9 cellular contexts compared by ENCODE assay signal in the genomic region with DNA sequence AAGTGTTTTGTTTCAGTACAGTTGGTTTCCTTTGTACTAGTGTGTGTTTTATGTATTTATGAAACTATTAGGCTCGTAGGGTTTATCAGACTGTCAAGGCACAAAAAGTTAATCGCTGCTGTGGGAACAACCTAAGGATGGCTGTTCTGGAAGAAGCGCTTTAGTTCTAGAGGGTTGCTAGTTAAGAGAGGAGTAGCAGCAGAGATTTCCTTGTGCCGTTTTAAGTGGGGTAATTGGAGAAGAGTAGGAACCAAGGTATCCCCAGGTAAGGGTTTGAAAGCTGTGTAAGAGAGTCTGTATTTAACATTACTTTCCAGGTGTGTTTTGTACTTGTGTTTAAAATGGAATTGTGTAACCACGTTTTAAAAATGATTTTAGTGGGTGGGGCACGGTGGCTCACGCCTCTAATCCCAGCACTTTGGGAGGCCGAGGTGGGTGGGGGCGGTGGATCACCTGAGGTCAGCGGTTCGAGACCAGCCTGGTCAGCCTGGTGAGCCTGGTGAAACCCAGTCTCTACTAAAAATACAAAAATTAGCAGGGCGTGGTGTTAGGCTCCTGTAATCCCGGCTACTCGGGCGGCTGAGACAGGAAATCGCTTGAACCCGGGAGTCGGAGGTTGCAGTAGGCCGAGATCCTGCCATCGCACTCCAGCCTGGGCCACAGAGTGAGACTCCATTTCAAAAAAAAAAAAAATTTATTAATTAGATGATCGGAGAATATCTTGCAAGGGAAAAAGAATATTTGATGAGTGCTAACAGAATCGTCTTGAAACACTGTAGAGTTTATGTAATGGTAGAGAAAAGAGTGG. TPM values are rescaled to one million over a fixed set of nuclear protein-coding genes. Genes with fewer than 3 reads are reported as not detected.
DNase-seq lines count a peak whose midpoint lies in the region; ATAC-seq and TF ChIP-seq lines count a peak whose summit lies in the region.
"Had no signal": no experiment of that assay in that cellular context is flagged by ENCODE, and none has a peak within 500 bp of the region (broad histone marks: within the 10 kb centered on the region; RNA-seq: fewer than 3 reads in every experiment).

No MANE protein-coding gene starts in this region.

- H3K36me3 ChIP-seq in left lung: peaks cover 0 to 6% of the 10 kb centered on the region in 2 donors
- H3K36me3 ChIP-seq in tibial nerve: no peaks in the 10 kb centered on the region

- CTCF ChIA-PET in activated naive CD4-positive, alpha-beta T cell treated with anti-CD3 and anti-CD28 coated beads for 36 hours (lab: Charles Lee): no interaction called here

- no peaks in the 10 kb centered on the region for H3K9me3 Mint-ChIP-seq in activated naive CD4-positive, alpha-beta T cell treated with anti-CD3 and anti-CD28 coated beads for 36 hours
- H3K9me3 Mint-ChIP-seq in activated naive CD8-positive, alpha-beta T cell treated with anti-CD3 and anti-CD28 coated beads, Interleukin-2, amount 10 ng/mL, durations not matched to agents 7 days and 5 days: no peaks in the 10 kb centered on the region

- peak overlapping the region; percentile 100 for H3K27ac Mint-ChIP-seq in activated naive CD4-positive, alpha-beta T cell treated with anti-CD3 and anti-CD28 coated beads for 36 hours
- peak overlapping the region; percentile 99 for H3K27ac Mint-ChIP-seq in activated naive CD8-positive, alpha-beta T cell treated with anti-CD3 and anti-CD28 coated beads, Interleukin-2, amount 10 ng/mL, durations not matched to agents 7 days and 5 days

- H3K4me1 Mint-ChIP-seq in activated naive CD4-positive, alpha-beta T cell treated with anti-CD3 and anti-CD28 coated beads for 36 hours (ENCODE audit: low read depth): peaks cover 53% of the 10 kb centered on the region
- peaks cover 38% of the 10 kb centered on the region for H3K4me1 Mint-ChIP-seq in activated naive CD8-positive, alpha-beta T cell treated with anti-CD3 and anti-CD28 coated beads, Interleukin-2, amount 10 ng/mL, durations not matched to agents 7 days and 5 days

- peak overlapping the region; percentile 100 for H3K27ac ChIP-seq in left lung
- H3K27ac ChIP-seq in tibial nerve: peak overlapping the region; percentile 99 to 100 (median 100)

- no peak for TF ChIP-seq CTCF in left lung (IDR thresholded peaks at IDR 0.05)
- TF ChIP-seq CTCF in tibial nerve (IDR thresholded peaks at IDR 0.05): no peak

- H3K9me3 ChIP-seq in left lung (no peaks in the 10 kb centered on the region), tibial nerve (no peaks in the 10 kb centered on the region)

- H3K4me1 ChIP-seq in left lung (peaks cover 40 to 65% of the 10 kb centered on the region in 2 donors), tibial nerve (peaks cover 0 to 63% (median 49%) of the 10 kb centered on the region in 4 donors)

- no peak for TF ChIP-seq EP300 in tibial nerve (IDR thresholded peaks at IDR 0.05)

- H3K27me3 Mint-ChIP-seq in activated naive CD4-positive, alpha-beta T cell treated with anti-CD3 and anti-CD28 coated beads for 36 hours (ENCODE audit: low read depth): no peaks in the 10 kb centered on the region
- no peaks in the 10 kb centered on the region for H3K27me3 Mint-ChIP-seq in activated naive CD8-positive, alpha-beta T cell treated with anti-CD3 and anti-CD28 coated beads, Interleukin-2, amount 10 ng/mL, durations not matched to agents 7 days and 5 days

- H3K4me3 Mint-ChIP-seq in activated naive CD4-positive, alpha-beta T cell treated with anti-CD3 and anti-CD28 coated beads for 36 hours: peak overlapping the region; percentile 100
- peak overlapping the region; percentile 92 for H3K4me3 Mint-ChIP-seq in activated naive CD8-positive, alpha-beta T cell treated with anti-CD3 and anti-CD28 coated beads, Interleukin-2, amount 10 ng/mL, durations not matched to agents 7 days and 5 days

- H3K27me3 ChIP-seq in left lung (no peaks in the 10 kb centered on the region), tibial nerve (no peaks in the 10 kb centered on the region)

- intact Hi-C loops in activated naive CD4-positive, alpha-beta T cell treated with anti-CD3 and anti-CD28 coated beads for 36 hours (cut with micrococcal nuclease): no loop called here
- intact Hi-C loops in left lung (cut with DNase I): no loop called here

- H3K4me3 ChIP-seq in left lung (peak overlapping the region; percentile 39 to 87), tibial nerve (peak overlapping the region in 3 of 4 donors; percentile 88 to 98 (median 96))

- no peak for DNase-seq in activated naive CD4-positive, alpha-beta T cell treated with anti-CD3 and anti-CD28 coated beads for 36 hours
- no peak for DNase-seq in activated naive CD4-positive, alpha-beta T cell (lab: John Stamatoyannopoulos, UW)
- no peak for DNase-seq in activated naive CD8-positive, alpha-beta T cell treated with anti-CD3 and anti-CD28 coated beads, Interleukin-2, amount 10 ng/mL, durations not matched to agents 7 days and 5 days
- no peak for DNase-seq in left lung
- DNase-seq in tibial nerve (ENCODE audit: low spot score in 2 of 2): no peak
- DNase-seq in NCI-H526 treated with DMSO at 0.1 percent for 48 hours (lab: John Stamatoyannopoulos, UW): no peak
- no peak for DNase-seq in NCI-H446 (lab: John Stamatoyannopoulos, UW)
- no peak for DNase-seq in GDM1 (lab: John Stamatoyannopoulos, UW)
- DNase-seq: NCI-H1048 had no signal

- POLR2A ChIA-PET in activated naive CD8-positive, alpha-beta T cell treated with anti-CD3 and anti-CD28 coated beads, Interleukin-2, amount 10 ng/mL, durations not matched to agents 7 days and 5 days (lab: Charles Lee): interaction anchor here (1.2 kb wide), 2 partner anchors 36 to 62 kb away, joined by 3 to 4 read pairs; no protein-coding TSS in a partner anchor

- no peak for ATAC-seq in activated naive CD8-positive, alpha-beta T cell treated with anti-CD3 and anti-CD28 coated beads, Interleukin-2, amount 10 ng/mL, durations not matched to agents 7 days and 5 days (ENCODE audit: low read depth)
- no peak for ATAC-seq in left lung

- peaks cover 22% of the 10 kb centered on the region for H3K36me3 Mint-ChIP-seq in activated naive CD4-positive, alpha-beta T cell treated with anti-CD3 and anti-CD28 coated beads for 36 hours (ENCODE audit: low read depth)
- peaks cover 6% of the 10 kb centered on the region for H3K36me3 Mint-ChIP-seq in activated naive CD8-positive, alpha-beta T cell treated with anti-CD3 and anti-CD28 coated beads, Interleukin-2, amount 10 ng/mL, durations not matched to agents 7 days and 5 days

- TF ChIP-seq POLR2A in tibial nerve (IDR thresholded peaks at IDR 0.05): no peak

- 29 to 39% methylated on average over 22 of the region's 22 CpGs for WGBS in tibial nerve, 2 donors

RNA-seq across cellular contexts. Expression of gene MORF4L1, which starts 2.6 kb away (rescaled TPM):
- total RNA-seq in activated naive CD4-positive, alpha-beta T cell treated with anti-CD3 and anti-CD28 coated beads for 36 hours: 100 to 1,000 TPM; 299 to 338 TPM
- total RNA-seq in activated naive CD8-positive, alpha-beta T cell treated with anti-CD3 and anti-CD28 coated beads, Interleukin-2, amount 10 ng/mL, durations not matched to agents 7 days and 5 days: 100 to 1,000 TPM; 268 to 276 TPM
- total RNA-seq in left lung: 100 to 1,000 TPM; 262 to 269 TPM
- 100 to 1,000 TPM; 256 to 333 (median 316) TPM for total RNA-seq in tibial nerve
